In the genomic region with DNA sequence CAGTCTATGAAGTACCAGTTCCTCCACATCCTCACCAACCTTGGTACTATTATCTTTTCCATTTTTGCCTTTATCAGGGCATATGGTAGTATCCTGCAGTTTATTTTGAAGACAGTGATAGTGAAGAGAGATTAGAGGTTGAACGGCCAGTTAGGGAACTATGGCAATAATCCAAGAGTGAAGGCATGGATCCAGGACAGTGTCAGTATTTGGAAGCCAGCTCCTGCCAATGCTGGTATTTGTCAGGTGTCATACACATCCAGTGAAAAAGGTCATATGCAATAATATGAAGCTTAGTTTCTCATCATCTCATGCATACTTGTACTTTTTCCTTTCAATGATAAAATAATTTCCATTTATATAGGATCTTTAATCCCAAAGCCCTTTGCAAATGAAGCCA, we compare ENCODE assay signal across 1 cellular context.
TF ChIP-seq lines count a peak whose summit lies in the region.

No MANE protein-coding gene starts in this region.

TF ChIP-seq in HepG2, 621 proteins besides CTCF, POLR2A, EP300 and RAD21 (continued from another document):
- TF ChIP-seq, protein P1, sequence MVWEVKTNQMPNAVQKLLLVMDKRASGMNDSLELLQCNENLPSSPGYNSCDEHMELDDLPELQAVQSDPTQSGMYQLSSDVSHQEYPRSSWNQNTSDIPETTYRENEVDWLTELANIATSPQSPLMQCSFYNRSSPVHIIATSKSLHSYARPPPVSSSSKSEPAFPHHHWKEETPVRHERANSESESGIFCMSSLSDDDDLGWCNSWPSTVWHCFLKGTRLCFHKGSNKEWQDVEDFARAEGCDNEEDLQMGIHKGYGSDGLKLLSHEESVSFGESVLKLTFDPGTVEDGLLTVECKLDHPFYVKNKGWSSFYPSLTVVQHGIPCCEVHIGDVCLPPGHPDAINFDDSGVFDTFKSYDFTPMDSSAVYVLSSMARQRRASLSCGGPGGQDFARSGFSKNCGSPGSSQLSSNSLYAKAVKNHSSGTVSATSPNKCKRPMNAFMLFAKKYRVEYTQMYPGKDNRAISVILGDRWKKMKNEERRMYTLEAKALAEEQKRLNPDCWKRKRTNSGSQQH (CRISPR knock-in tag; IDR thresholded peaks at IDR 0.05; ENCODE audit: low read depth): no peak
- TF ChIP-seq SNAPC2 (CRISPR knock-in tag; IDR thresholded peaks at IDR 0.05) (no peak), NR1H2 (CRISPR knock-in tag; IDR thresholded peaks at IDR 0.05; ENCODE audit: borderline replicate concordance, low read depth) (no peak), AKAP8 (CRISPR knock-in tag; IDR thresholded peaks at IDR 0.05) (no peak), NFRKB (IDR thresholded peaks at IDR 0.05) (no peak), GFI1 (CRISPR knock-in tag; IDR thresholded peaks at IDR 0.05; ENCODE audit: borderline replicate concordance) (no peak), SRSF4 (IDR thresholded peaks at IDR 0.05; ENCODE audit: low read depth, low read length, poor library complexity, severe bottlenecking) (no peak)
- TF ChIP-seq, protein P2, sequence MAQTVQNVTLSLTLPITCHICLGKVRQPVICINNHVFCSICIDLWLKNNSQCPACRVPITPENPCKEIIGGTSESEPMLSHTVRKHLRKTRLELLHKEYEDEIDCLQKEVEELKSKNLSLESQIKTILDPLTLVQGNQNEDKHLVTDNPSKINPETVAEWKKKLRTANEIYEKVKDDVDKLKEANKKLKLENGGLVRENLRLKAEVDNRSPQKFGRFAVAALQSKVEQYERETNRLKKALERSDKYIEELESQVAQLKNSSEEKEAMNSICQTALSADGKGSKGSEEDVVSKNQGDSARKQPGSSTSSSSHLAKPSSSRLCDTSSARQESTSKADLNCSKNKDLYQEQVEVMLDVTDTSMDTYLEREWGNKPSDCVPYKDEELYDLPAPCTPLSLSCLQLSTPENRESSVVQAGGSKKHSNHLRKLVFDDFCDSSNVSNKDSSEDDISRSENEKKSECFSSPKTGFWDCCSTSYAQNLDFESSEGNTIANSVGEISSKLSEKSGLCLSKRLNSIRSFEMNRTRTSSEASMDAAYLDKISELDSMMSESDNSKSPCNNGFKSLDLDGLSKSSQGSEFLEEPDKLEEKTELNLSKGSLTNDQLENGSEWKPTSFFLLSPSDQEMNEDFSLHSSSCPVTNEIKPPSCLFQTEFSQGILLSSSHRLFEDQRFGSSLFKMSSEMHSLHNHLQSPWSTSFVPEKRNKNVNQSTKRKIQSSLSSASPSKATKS (CRISPR knock-in tag; IDR thresholded peaks at IDR 0.05): no peak
